In the genomic region with DNA sequence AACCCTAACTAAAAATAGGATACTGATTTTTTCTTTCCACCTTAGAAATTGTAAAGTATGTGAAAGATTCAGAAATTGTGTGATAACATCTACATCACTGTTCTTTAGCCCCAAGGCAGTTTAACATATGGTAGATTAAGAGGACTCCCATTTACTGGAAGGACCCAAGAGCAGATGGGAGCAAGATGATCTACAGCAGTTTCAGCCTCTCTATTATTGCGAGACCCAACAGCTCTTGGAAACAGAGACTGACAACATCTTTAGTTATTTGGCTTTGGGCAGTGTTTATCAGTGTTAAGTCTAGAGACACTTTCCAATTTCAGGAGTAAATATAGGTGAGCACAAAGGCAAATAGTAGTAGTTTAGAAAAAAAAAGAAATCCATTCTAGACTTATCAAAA, we compare ENCODE assay signal across 15 cellular contexts.
A peak's percentile ranks its signal among the peaks of the same experiment; 100 is the strongest.
DNase-seq lines count a peak whose midpoint lies in the region; ATAC-seq and TF ChIP-seq lines count a peak whose summit lies in the region.
"Had no signal": no experiment of that assay in that cellular context is flagged by ENCODE, and none has a peak within 500 bp of the region (broad histone marks: within the 10 kb centered on the region; RNA-seq: fewer than 3 reads in every experiment).

No MANE protein-coding gene starts in this region.

- WGBS in heart left ventricle, 4 donors = 53 to 86% (median 77%) methylated on average over 1 of the region's 1 CpG

- TF ChIP-seq CTCF in heart left ventricle (IDR thresholded peaks at IDR 0.05) (no peak), gastrocnemius medialis (IDR thresholded peaks at IDR 0.05 in 4 of 5, conservative IDR thresholded peaks at IDR 0.05 in 1 of 5) (no peak)

- no peaks in the 10 kb centered on the region for H3K27me3 Mint-ChIP-seq in activated naive CD8-positive, alpha-beta T cell treated with anti-CD3 and anti-CD28 coated beads for 36 hours
- H3K27me3 Mint-ChIP-seq: stimulated activated naive CD8-positive, alpha-beta T cell treated with anti-CD3 and anti-CD28 coated beads, Interleukin-15, amount 100 ng/mL, for 72 hours had no signal

- intact Hi-C loops in heart left ventricle (cut with DNase I) = loop anchor here in 2 of 10 donors (10.0 kb wide), 1 partner anchor 63 kb away; no protein-coding TSS in a partner anchor
- intact Hi-C loops in Right ventricle myocardium inferior (cut with DNase I) = no loop called here
- intact Hi-C loops in gastrocnemius medialis (cut with DNase I; ENCODE audit: low total_unique reads) = loop anchor here (2.0 kb wide), 1 partner anchor 71 kb away; no protein-coding TSS in a partner anchor

- no peaks in the 10 kb centered on the region for H3K9me3 Mint-ChIP-seq in activated naive CD8-positive, alpha-beta T cell treated with anti-CD3 and anti-CD28 coated beads for 36 hours

- H3K9me3 ChIP-seq in heart left ventricle (no peaks in the 10 kb centered on the region), gastrocnemius medialis (no peaks in the 10 kb centered on the region)
- H3K9me3 ChIP-seq: vagina had no signal

- H3K4me1 ChIP-seq in heart left ventricle (peaks cover 0 to 66% (median 39%) of the 10 kb centered on the region in 12 donors), gastrocnemius medialis (peaks cover 71 to 72% of the 10 kb centered on the region in 2 donors)

- H3K4me3 ChIP-seq in heart left ventricle = no peak overlapping the region
- H3K4me3 ChIP-seq in gastrocnemius medialis = no peak overlapping the region
- H3K4me3 ChIP-seq: vagina had no signal

- in situ Hi-C loops in gastrocnemius medialis (cut with MboI; ENCODE audit: low sequenced_read_pairs in 4 of 4) = no loop called here

- H3K4me3 Mint-ChIP-seq in activated naive CD8-positive, alpha-beta T cell treated with anti-CD3 and anti-CD28 coated beads for 36 hours = peak overlapping the region; percentile 6
- H3K4me3 Mint-ChIP-seq: stimulated activated naive CD8-positive, alpha-beta T cell treated with anti-CD3 and anti-CD28 coated beads, Interleukin-15, amount 100 ng/mL, for 72 hours had no signal

- peaks cover 55% of the 10 kb centered on the region for H3K4me1 Mint-ChIP-seq in activated naive CD8-positive, alpha-beta T cell treated with anti-CD3 and anti-CD28 coated beads for 36 hours

- ATAC-seq in heart left ventricle (no peak), Right ventricle myocardium inferior (no peak), gastrocnemius medialis (peak in 1 of 2 donors; percentile 31), HG02798 (IDR thresholded peaks at IDR 0.05; ENCODE audit: poor library complexity, unreplicated experiment) (no peak)
- ATAC-seq: stimulated activated naive CD8-positive, alpha-beta T cell treated with anti-CD3 and anti-CD28 coated beads, Interleukin-15, amount 100 ng/mL, for 72 hours had no signal

- DNase-seq in heart left ventricle (no peak), Right ventricle myocardium inferior (ENCODE audit: missing footprints) (no peak), NCI-H1694 (lab: John Stamatoyannopoulos, UW) (peak; percentile 28), gastrocnemius medialis (no peak), mucosa of gallbladder (ENCODE audit: low spot score) (no peak)
- DNase-seq in activated naive CD8-positive, alpha-beta T cell treated with anti-CD3 and anti-CD28 coated beads for 36 hours = no peak
- no peak for DNase-seq in activated CD4-positive, alpha-beta T cell treated with anti-CD3 and anti-CD28 coated beads, Interleukin-2, amount 50 U/mL, for 1 hour
- DNase-seq: activated CD8-positive, alpha-beta memory T cell treated with anti-CD3 and anti-CD28 coated beads for 24 hours; activated effector memory CD4-positive, alpha-beta T cell treated with Interleukin-2 at 50 U/mL for 16 hours; dermis blood vessel endothelial cell; erythroblast; stimulated activated naive CD8-positive, alpha-beta T cell treated with anti-CD3 and anti-CD28 coated beads, Interleukin-15, amount 100 ng/mL, for 72 hours had no signal

- TF ChIP-seq POLR2A in heart left ventricle (IDR thresholded peaks at IDR 0.05) = no peak
- TF ChIP-seq POLR2A in gastrocnemius medialis (IDR thresholded peaks at IDR 0.05) = no peak

- H3K36me3 Mint-ChIP-seq in activated naive CD8-positive, alpha-beta T cell treated with anti-CD3 and anti-CD28 coated beads for 36 hours = peaks cover 21% of the 10 kb centered on the region

- H3K36me3 ChIP-seq in heart left ventricle (peaks cover 0 to 28% (median 4%) of the 10 kb centered on the region in 9 donors), gastrocnemius medialis (no peaks in the 10 kb centered on the region)
- H3K36me3 ChIP-seq: vagina had no signal

- no peak overlapping the region for H3K27ac Mint-ChIP-seq in activated naive CD8-positive, alpha-beta T cell treated with anti-CD3 and anti-CD28 coated beads for 36 hours
- H3K27ac Mint-ChIP-seq: stimulated activated naive CD8-positive, alpha-beta T cell treated with anti-CD3 and anti-CD28 coated beads, Interleukin-15, amount 100 ng/mL, for 72 hours had no signal

- H3K27ac ChIP-seq in heart left ventricle (peak overlapping the region in 9 of 12 donors; percentile 2 to 86 (median 61)), gastrocnemius medialis (peak overlapping the region; percentile 91 to 97 (median 94))
- H3K27ac ChIP-seq: parathyroid adenoma, vagina had no signal

- H3K27me3 ChIP-seq in heart left ventricle (no peaks in the 10 kb centered on the region), gastrocnemius medialis (no peaks in the 10 kb centered on the region)
- H3K27me3 ChIP-seq: vagina had no signal
